19 cellular contexts compared by ENCODE assay signal in genomic region chr3:195468841-195469240, GRCh38.
"Had no signal": no experiment of that assay in that cellular context is flagged by ENCODE, and none has a peak within 500 bp of the region (broad histone marks: within the 10 kb centered on the region; RNA-seq: fewer than 3 reads in every experiment).

No MANE protein-coding gene starts in this region.

- H3K4me3 Mint-ChIP-seq: dendritic cell treated with granulocyte-macrophage colony-stimulating factor and Interleukin-4, amounts not matched to agents 40 ng/mL and 50 ng/mL, for 4 days; nephron had no signal

- H3K27ac Mint-ChIP-seq: dendritic cell treated with granulocyte-macrophage colony-stimulating factor and Interleukin-4, amounts not matched to agents 40 ng/mL and 50 ng/mL, for 4 days; nephron had no signal

- H3K4me3 ChIP-seq: hepatocyte, left ventricle myocardium inferior, lung, psoas muscle, spleen, suprapubic skin, thyroid gland, upper lobe of left lung, vagina had no signal

- H3K27me3 Mint-ChIP-seq: dendritic cell treated with granulocyte-macrophage colony-stimulating factor and Interleukin-4, amounts not matched to agents 40 ng/mL and 50 ng/mL, for 4 days had no signal

- DNase-seq: foreskin melanocyte; kidney; left cardiac atrium; left ventricle myocardium inferior; midbrain; occipital lobe; psoas muscle; spleen; stimulated activated CD4-positive, alpha-beta T cell treated with anti-CD3 and anti-CD28 coated beads, Interleukin-15, amount 100 ng/mL, for 24 hours; stimulated activated CD4-positive, alpha-beta T cell treated with anti-CD3 and anti-CD28 coated beads, Interleukin-4, amount 100 ng/mL, for 24 hours; thyroid gland; upper lobe of left lung had no signal

- H3K4me1 Mint-ChIP-seq: nephron had no signal

- ATAC-seq: left cardiac atrium, psoas muscle, sciatic nerve had no signal
